In the genomic region with DNA sequence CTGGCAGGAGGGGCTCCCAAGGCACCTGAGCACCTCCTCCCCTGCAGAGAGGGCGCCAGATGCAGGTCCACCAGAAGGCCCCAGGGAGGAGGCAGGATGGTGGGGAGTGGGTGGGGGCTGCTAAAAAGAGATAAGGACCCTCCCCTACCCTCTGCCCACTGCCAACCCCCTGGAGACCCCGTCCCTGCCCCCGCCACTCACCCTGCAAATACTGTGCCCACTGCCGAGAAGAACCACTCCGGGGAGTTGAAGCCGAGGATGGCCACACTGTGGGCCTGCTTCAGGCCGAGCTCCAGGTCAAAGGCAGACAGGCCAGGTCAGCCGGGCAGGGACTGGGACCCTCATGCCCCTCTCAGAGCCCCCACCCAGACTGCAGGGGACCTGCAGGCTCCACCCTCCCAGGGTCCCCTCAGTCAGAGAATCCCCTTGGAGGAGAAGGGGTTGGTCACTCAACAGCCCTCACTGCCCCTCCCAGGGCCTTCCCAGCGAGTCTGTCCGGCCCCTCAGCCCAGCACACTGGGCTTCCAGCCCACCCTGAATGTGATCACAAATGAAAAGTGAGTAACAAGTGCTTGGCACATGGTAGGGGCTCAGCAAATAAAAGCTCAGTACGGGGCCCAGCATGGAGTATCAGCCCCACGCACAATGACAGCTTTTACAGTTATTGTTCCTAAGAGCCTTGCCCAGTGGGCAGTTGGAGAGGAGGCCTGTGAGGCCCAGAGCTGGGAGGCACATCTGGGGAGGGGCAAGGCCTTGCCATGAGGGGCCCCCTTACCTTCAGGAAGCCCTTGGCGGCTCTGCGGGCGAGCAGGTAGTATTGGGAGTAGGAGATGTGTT, we compare ENCODE assay signal across 1 cellular context.
TF ChIP-seq lines count a peak whose summit lies in the region.

No MANE protein-coding gene starts in this region.

TF ChIP-seq in H1, 55 proteins besides CTCF, POLR2A, EP300 and RAD21:
- TF ChIP-seq SUZ12 (IDR thresholded peaks at IDR 0.05; ENCODE audit: low read length) (no peak), BACH1 (IDR thresholded peaks at IDR 0.05; ENCODE audit: low read length) (no peak), KDM4A (IDR thresholded peaks at IDR 0.05; ENCODE audit: low read depth, low read length, severe bottlenecking) (no peak), CHD7 (IDR thresholded peaks at IDR 0.05; ENCODE audit: insufficient replicate concordance, low read length) (no peak), HDAC2 (IDR thresholded peaks at IDR 0.05; ENCODE audit: borderline replicate concordance in 1 of 2, low read depth in 2 of 2, low read length in 2 of 2) (no peak), SIRT6 (IDR thresholded peaks at IDR 0.05; ENCODE audit: low read length) (no peak), CBX5 (IDR thresholded peaks at IDR 0.05; ENCODE audit: low read depth, low read length) (no peak), TAF7 (optimal IDR thresholded peaks at IDR 0.05; ENCODE audit: borderline replicate concordance, low read depth, low read length) (no peak), TCF12 (IDR thresholded peaks at IDR 0.05; ENCODE audit: low read depth, low read length) (no peak), TBP (IDR thresholded peaks at IDR 0.05; ENCODE audit: low read depth, low read length) (no peak), SIX5 (IDR thresholded peaks at IDR 0.05; ENCODE audit: low read depth, low read length) (no peak), CTBP2 (IDR thresholded peaks at IDR 0.05; ENCODE audit: borderline replicate concordance, insufficient read depth, insufficient read length, low read length) (no peak), JUND (IDR thresholded peaks at IDR 0.05; ENCODE audit: low read length) (no peak)
